15 cellular contexts compared by ENCODE assay signal in genomic region chr6:90461367-90461766, GRCh38.
A peak's percentile ranks its signal among the peaks of the same experiment; 100 is the strongest.
DNase-seq lines count a peak whose midpoint lies in the region; ATAC-seq lines count a peak whose summit lies in the region.
"Had no signal": no experiment of that assay in that cellular context is flagged by ENCODE, and none has a peak within 500 bp of the region (broad histone marks: within the 10 kb centered on the region; RNA-seq: fewer than 3 reads in every experiment).

No MANE protein-coding gene starts in this region.

- H3K9me3 Mint-ChIP-seq in activated naive CD4-positive, alpha-beta T cell treated with anti-CD3 and anti-CD28 coated beads for 36 hours = no peaks in the 10 kb centered on the region
- no peaks in the 10 kb centered on the region for H3K9me3 Mint-ChIP-seq in activated CD4-positive, alpha-beta memory T cell treated with anti-CD3 and anti-CD28 coated beads for 36 hours
- H3K9me3 Mint-ChIP-seq in activated naive CD8-positive, alpha-beta T cell treated with anti-CD3 and anti-CD28 coated beads for 36 hours = peaks cover 8% of the 10 kb centered on the region
- H3K9me3 Mint-ChIP-seq: CD8-positive, alpha-beta T cell had no signal

- POLR2A ChIA-PET in activated CD4-positive, alpha-beta memory T cell treated with anti-CD3 and anti-CD28 coated beads for 36 hours (lab: Charles Lee) = interaction anchor here (1.2 to 1.3 kb wide), 2 partner anchors 49 to 61 kb away, joined by 3 to 4 read pairs; no protein-coding TSS in a partner anchor

- no peak for DNase-seq in activated naive CD4-positive, alpha-beta T cell treated with anti-CD3 and anti-CD28 coated beads for 36 hours
- DNase-seq in activated naive CD4-positive, alpha-beta T cell (lab: John Stamatoyannopoulos, UW) = no peak
- no peak for DNase-seq in activated CD4-positive, alpha-beta memory T cell treated with anti-CD3 and anti-CD28 coated beads for 36 hours
- no peak for DNase-seq in activated naive CD8-positive, alpha-beta T cell treated with anti-CD3 and anti-CD28 coated beads for 36 hours
- DNase-seq in left ventricle myocardium superior (no peak), posterior vena cava (ENCODE audit: low spot score) (no peak)
- DNase-seq: BE2C; CD8-positive, alpha-beta T cell; DMS79 treated with DMSO at 0.1 percent for 48 hours; GDM1; GOT3; NCI-H1436; NCI-H2029 treated with DMSO at 0.1 percent for 48 hours; NCI-H510A treated with DMSO at 0.1 percent for 48 hours had no signal

- peaks cover 93% of the 10 kb centered on the region for H3K4me1 Mint-ChIP-seq in activated naive CD4-positive, alpha-beta T cell treated with anti-CD3 and anti-CD28 coated beads for 36 hours (ENCODE audit: low read depth)
- H3K4me1 Mint-ChIP-seq in activated CD4-positive, alpha-beta memory T cell treated with anti-CD3 and anti-CD28 coated beads for 36 hours (ENCODE audit: low read depth) = peaks cover 93% of the 10 kb centered on the region
- H3K4me1 Mint-ChIP-seq in activated naive CD8-positive, alpha-beta T cell treated with anti-CD3 and anti-CD28 coated beads for 36 hours = peaks cover 83% of the 10 kb centered on the region

- intact Hi-C loops in activated naive CD4-positive, alpha-beta T cell treated with anti-CD3 and anti-CD28 coated beads for 36 hours (cut with micrococcal nuclease) = loop anchor here (10.0 kb wide), 1 partner anchor 1377 kb away; the partner anchor contains the start of gene PNRC1
- intact Hi-C loops in activated CD4-positive, alpha-beta memory T cell treated with anti-CD3 and anti-CD28 coated beads for 36 hours (cut with micrococcal nuclease) = no loop called here
- intact Hi-C loops in left ventricle myocardium superior (cut with micrococcal nuclease) (no loop called here), posterior vena cava (cut with DNase I) (no loop called here)

- H3K36me3 Mint-ChIP-seq in activated naive CD4-positive, alpha-beta T cell treated with anti-CD3 and anti-CD28 coated beads for 36 hours (ENCODE audit: low read depth) = peaks cover 3% of the 10 kb centered on the region
- H3K36me3 Mint-ChIP-seq in activated CD4-positive, alpha-beta memory T cell treated with anti-CD3 and anti-CD28 coated beads for 36 hours = no peaks in the 10 kb centered on the region
- peaks cover 21% of the 10 kb centered on the region for H3K36me3 Mint-ChIP-seq in activated naive CD8-positive, alpha-beta T cell treated with anti-CD3 and anti-CD28 coated beads for 36 hours
- H3K36me3 Mint-ChIP-seq: CD8-positive, alpha-beta T cell had no signal

- ATAC-seq in left ventricle myocardium superior (no peak), HG02852 (IDR thresholded peaks at IDR 0.05; ENCODE audit: unreplicated experiment) (no peak)
- ATAC-seq: CD8-positive, alpha-beta T cell had no signal

- no peaks in the 10 kb centered on the region for H3K27me3 Mint-ChIP-seq in activated naive CD4-positive, alpha-beta T cell treated with anti-CD3 and anti-CD28 coated beads for 36 hours (ENCODE audit: low read depth)
- H3K27me3 Mint-ChIP-seq in activated CD4-positive, alpha-beta memory T cell treated with anti-CD3 and anti-CD28 coated beads for 36 hours = no peaks in the 10 kb centered on the region
- no peaks in the 10 kb centered on the region for H3K27me3 Mint-ChIP-seq in activated naive CD8-positive, alpha-beta T cell treated with anti-CD3 and anti-CD28 coated beads for 36 hours

- CTCF ChIA-PET in activated naive CD4-positive, alpha-beta T cell treated with anti-CD3 and anti-CD28 coated beads for 36 hours (lab: Charles Lee) = interaction anchor here (0.7 to 2.7 kb wide), 6 partner anchors 11 to 278 kb away, joined by 3 to 9 read pairs (median 5); no protein-coding TSS in a partner anchor
- CTCF ChIA-PET in activated CD4-positive, alpha-beta memory T cell treated with anti-CD3 and anti-CD28 coated beads for 36 hours (lab: Charles Lee) = interaction anchor here (1.4 to 6.3 kb wide), 4 partner anchors 9 to 521 kb away, joined by 4 to 54 read pairs (median 8); no protein-coding TSS in a partner anchor

- peak overlapping the region; percentile 99 for H3K27ac Mint-ChIP-seq in activated naive CD4-positive, alpha-beta T cell treated with anti-CD3 and anti-CD28 coated beads for 36 hours
- H3K27ac Mint-ChIP-seq in activated CD4-positive, alpha-beta memory T cell treated with anti-CD3 and anti-CD28 coated beads for 36 hours = peak overlapping the region; percentile 67
- peak overlapping the region; percentile 25 for H3K27ac Mint-ChIP-seq in activated naive CD8-positive, alpha-beta T cell treated with anti-CD3 and anti-CD28 coated beads for 36 hours
- H3K27ac Mint-ChIP-seq: CD8-positive, alpha-beta T cell had no signal

- H3K4me3 Mint-ChIP-seq in activated naive CD4-positive, alpha-beta T cell treated with anti-CD3 and anti-CD28 coated beads for 36 hours = no peak overlapping the region
- no peak overlapping the region for H3K4me3 Mint-ChIP-seq in activated CD4-positive, alpha-beta memory T cell treated with anti-CD3 and anti-CD28 coated beads for 36 hours
- no peak overlapping the region for H3K4me3 Mint-ChIP-seq in activated naive CD8-positive, alpha-beta T cell treated with anti-CD3 and anti-CD28 coated beads for 36 hours
- H3K4me3 Mint-ChIP-seq: CD8-positive, alpha-beta T cell had no signal

Comparison
In these comparisons a context has a peak if more than half of its experiments do, and no peak if none do; other contexts are left out.
1. H3K27ac Mint-ChIP-seq: peak in every context shown above with its lines; median percentile 99 in activated naive CD4-positive, alpha-beta T cell treated with anti-CD3 and anti-CD28 coated beads for 36 hours; 67 in activated CD4-positive, alpha-beta memory T cell treated with anti-CD3 and anti-CD28 coated beads for 36 hours; 25 in activated naive CD8-positive, alpha-beta T cell treated with anti-CD3 and anti-CD28 coated beads for 36 hours.